9 cellular contexts compared by ENCODE assay signal in the genomic region with DNA sequence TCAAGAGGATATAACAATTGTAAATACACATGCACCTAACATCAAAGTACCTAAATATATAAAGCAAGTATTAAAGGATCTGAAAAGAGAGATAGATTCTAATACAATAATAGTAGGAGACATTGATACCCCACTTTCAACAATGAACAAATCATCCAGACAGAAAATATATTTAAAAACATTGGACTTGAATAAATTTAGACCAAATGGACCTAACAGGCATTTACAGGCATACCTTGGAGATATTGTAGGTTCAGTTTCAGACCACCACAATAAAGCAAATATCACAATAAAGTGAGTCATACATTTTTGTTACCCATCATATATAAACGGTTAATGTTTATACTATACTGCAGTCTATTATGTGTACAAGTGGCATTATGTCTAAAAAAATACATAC.
"Had no signal": no experiment of that assay in that cellular context is flagged by ENCODE, and none has a peak within 500 bp of the region (broad histone marks: within the 10 kb centered on the region; RNA-seq: fewer than 3 reads in every experiment).

No MANE protein-coding gene starts in this region.

- DNase-seq: IMR-90, KBM-7, KG1 had no signal

- H3K27me3 Mint-ChIP-seq: IgD-negative memory B cell had no signal

- ATAC-seq: HepG2, K562 had no signal

- H3K4me3 Mint-ChIP-seq: IgD-negative memory B cell had no signal

- H3K9ac ChIP-seq: KMS-11 had no signal

- H3K4me2 ChIP-seq: KMS-11 had no signal

- FAIRE-seq: HepG2, HTR-8/SVneo, K562 had no signal

- H3K27ac ChIP-seq: HL-60, KMS-11 had no signal

- H3K4me3 ChIP-seq: K562 had no signal
